Comparison of ENCODE assay signal across 9 cellular contexts in genomic region chr7:133252506-133252857, GRCh38. TPM values are rescaled to one million over a fixed set of nuclear protein-coding genes. Genes with fewer than 3 reads are reported as not detected.
DNase-seq lines count a peak whose midpoint lies in the region; ATAC-seq, FAIRE-seq and TF ChIP-seq lines count a peak whose summit lies in the region.
"Had no signal": no experiment of that assay in that cellular context is flagged by ENCODE, and none has a peak within 500 bp of the region (broad histone marks: within the 10 kb centered on the region; RNA-seq: fewer than 3 reads in every experiment).

No MANE protein-coding gene starts in this region.

- POLR2A ChIA-PET in CD8-positive, alpha-beta memory T cell (lab: Charles Lee) = interaction anchor here (1.8 kb wide), 1 partner anchor 171 kb away, joined by 8 read pairs; the partner anchor contains the start of gene CHCHD3
- POLR2A ChIA-PET in GM12878 (lab: Charles Lee) = interaction anchor here (0.7 to 1.0 kb wide), 3 partner anchors 10 to 208 kb away, joined by 4 to 6 read pairs (median 5); partner anchors contain the start of gene CHCHD3

- SMC1A ChIA-PET in GM12878 (lab: Charles Lee; ENCODE audit: uncharacterized antibody, unreplicated experiment) = interaction anchor here (0.6 to 1.4 kb wide), 5 partner anchors 20 to 400 kb away, joined by 3 to 4 read pairs (median 3); no protein-coding TSS in a partner anchor

- TF ChIP-seq POLR2A in GM12878 (IDR thresholded peaks at IDR 0.05; ENCODE audit: low read depth, low read length) (no peak), erythroblast (IDR thresholded peaks at IDR 0.05; ENCODE audit: low read length) (no peak), prostate gland (IDR thresholded peaks at IDR 0.05) (no peak)

- no peak overlapping the region for H3K27ac ChIP-seq in CD8-positive, alpha-beta memory T cell (ENCODE audit: low read depth, low read length)
- H3K27ac ChIP-seq in HUES48 (ENCODE audit: low read depth, low read length) (no peak overlapping the region), GM12878 (ENCODE audit: control insufficient read depth, insufficient read depth) (no peak overlapping the region), neural progenitor cell (no peak overlapping the region), prostate gland (no peak overlapping the region)

- peaks cover 39 to 50% (median 45%) of the 10 kb centered on the region in 3 donors for H3K4me1 Mint-ChIP-seq in CD8-positive, alpha-beta memory T cell
- peaks cover 22% of the 10 kb centered on the region for H3K4me1 Mint-ChIP-seq in neural progenitor cell

- H3K9me3 Mint-ChIP-seq in CD8-positive, alpha-beta memory T cell = no peaks in the 10 kb centered on the region
- H3K9me3 Mint-ChIP-seq in neural progenitor cell = no peaks in the 10 kb centered on the region

- no TSS peak for BruUV-seq in GM12878 (replicated peaks; lab: Mats Ljungman, UMichigan)

- no peaks in the 10 kb centered on the region for H3K27me3 Mint-ChIP-seq in CD8-positive, alpha-beta memory T cell
- no peaks in the 10 kb centered on the region for H3K27me3 Mint-ChIP-seq in neural progenitor cell (ENCODE audit: insufficient read depth, low read depth)

- H3K36me3 Mint-ChIP-seq in CD8-positive, alpha-beta memory T cell = peaks cover 0 to 10% (median 3%) of the 10 kb centered on the region in 3 donors
- peaks cover 9% of the 10 kb centered on the region for H3K36me3 Mint-ChIP-seq in neural progenitor cell

- H3K27ac Mint-ChIP-seq in CD8-positive, alpha-beta memory T cell = peak overlapping the region in 6 of 8 donors; percentile 75 to 98 (median 97)
- H3K27ac Mint-ChIP-seq in neural progenitor cell = peak overlapping the region; percentile 93

- H3K36me3 ChIP-seq in CD8-positive, alpha-beta memory T cell (ENCODE audit: insufficient read depth, low read length) = no peaks in the 10 kb centered on the region
- no peaks in the 10 kb centered on the region for H3K36me3 ChIP-seq in HUES48 (ENCODE audit: control insufficient read depth, insufficient read depth, low read length)
- H3K36me3 ChIP-seq in GM12878 (ENCODE audit: control insufficient read depth in 2 of 2, insufficient read depth in 2 of 2, low read length in 1 of 2) = no peaks in the 10 kb centered on the region; a peak in 1 of 4 replicates
- no peaks in the 10 kb centered on the region for H3K36me3 ChIP-seq in neural progenitor cell
- H3K36me3 ChIP-seq in prostate gland = no peaks in the 10 kb centered on the region
- H3K36me3 ChIP-seq: lower lobe of right lung had no signal

- no peaks in the 10 kb centered on the region for H3K27me3 ChIP-seq in CD8-positive, alpha-beta memory T cell (ENCODE audit: insufficient read depth, low read length, poor library complexity, severe bottlenecking)
- no peaks in the 10 kb centered on the region for H3K27me3 ChIP-seq in HUES48 (ENCODE audit: control insufficient read depth, insufficient read depth, low read length)
- no peaks in the 10 kb centered on the region for H3K27me3 ChIP-seq in GM12878 (replicated peaks in 1 of 2; ENCODE audit: control insufficient read depth in 2 of 2, insufficient read depth in 2 of 2, low read length in 1 of 2)
- H3K27me3 ChIP-seq in neural progenitor cell = no peaks in the 10 kb centered on the region
- no peaks in the 10 kb centered on the region for H3K27me3 ChIP-seq in prostate gland (replicated peaks; ENCODE audit: insufficient read depth)

- peak overlapping the region; percentile 63 for H3K4me2 ChIP-seq in GM12878 (ENCODE audit: control insufficient read depth, insufficient read depth)
- H3K4me2 ChIP-seq in neural progenitor cell = peak overlapping the region; percentile 59

- H3K79me2 ChIP-seq in GM12878 (ENCODE audit: control insufficient read depth, insufficient read depth, low read length) (peaks cover 23% of the 10 kb centered on the region), neural progenitor cell (ENCODE audit: low read depth) (peaks cover 43% of the 10 kb centered on the region)

- DNase-seq in CD8-positive, alpha-beta memory T cell = no peak
- DNase-seq in GM12878 (ENCODE audit: low read depth, low spot score) = no peak
- no peak for DNase-seq in neural progenitor cell (ENCODE audit: low spot score)
- no peak for DNase-seq in erythroblast (lab: John Stamatoyannopoulos, UW)
- DNase-seq in foreskin fibroblast = no peak
- DNase-seq in GM19239 (ENCODE audit: insufficient read length, low spot score) = no peak
- DNase-seq in prostate gland (ENCODE audit: low spot score) = no peak

- H3K4me1 ChIP-seq in CD8-positive, alpha-beta memory T cell (ENCODE audit: insufficient read depth, low read length) = peaks cover 11% of the 10 kb centered on the region
- peaks cover 10% of the 10 kb centered on the region; the same call in 1 of the 2 replicates for H3K4me1 ChIP-seq in HUES48 (ENCODE audit: control insufficient read depth, insufficient read depth, low read length)
- H3K4me1 ChIP-seq in GM12878 (ENCODE audit: control insufficient read depth, insufficient read depth, low read length) = no peaks in the 10 kb centered on the region
- peaks cover 10% of the 10 kb centered on the region for H3K4me1 ChIP-seq in neural progenitor cell
- no peaks in the 10 kb centered on the region for H3K4me1 ChIP-seq in prostate gland (replicated peaks)

- no peak for TF ChIP-seq EP300 in GM12878 (IDR thresholded peaks at IDR 0.05; ENCODE audit: borderline replicate concordance in 1 of 2, control insufficient read depth in 1 of 2, low read depth in 2 of 2, low read length in 2 of 2)

- intact Hi-C loops in GM12878 (cut with micrococcal nuclease; ENCODE audit: unreplicated experiment) (loop anchor here (2.0 kb wide), 1 partner anchor 170 kb away; the partner anchor contains the start of gene CHCHD3), prostate gland (cut with DNase I) (loop anchor here (5.0 kb wide), 1 partner anchor 170 kb away; the partner anchor contains the start of gene CHCHD3)

- RAD21 ChIA-PET in GM12878 (lab: Charles Lee; ENCODE audit: unreplicated experiment) = no interaction called here

- peak overlapping the region; percentile 94 to 99 (median 96) for H3K4me3 Mint-ChIP-seq in CD8-positive, alpha-beta memory T cell
- H3K4me3 Mint-ChIP-seq in neural progenitor cell = peak overlapping the region; percentile 98

- no peaks in the 10 kb centered on the region for H4K20me1 ChIP-seq in GM12878 (ENCODE audit: control insufficient read depth, insufficient read depth)
- no peaks in the 10 kb centered on the region for H4K20me1 ChIP-seq in neural progenitor cell (ENCODE audit: low read depth)

- TF ChIP-seq CTCF in GM12878 (IDR thresholded peaks at IDR 0.05 in 2 of 3, conservative IDR thresholded peaks at IDR 0.05 in 1 of 3; ENCODE audit: control insufficient read depth in 2 of 3, extremely low read depth in 1 of 3, insufficient read depth in 1 of 3, low read depth in 3 of 3, low read length in 3 of 3) (no peak), neural progenitor cell (IDR thresholded peaks at IDR 0.05) (no peak), foreskin fibroblast (IDR thresholded peaks at IDR 0.05; ENCODE audit: low read depth, low read length) (no peak), prostate gland (IDR thresholded peaks at IDR 0.05) (no peak)

- no peak for TF ChIP-seq RAD21 in GM12878 (IDR thresholded peaks at IDR 0.05; ENCODE audit: insufficient read depth, low read depth, low read length)

- WGBS in GM12878 (ENCODE audit: insufficient coverage, insufficient replicate concordance, low lambda C conversion rate, missing lambda C conversion rate) = 56% methylated on average over 3 of the region's 3 CpGs
- WGBS in prostate gland = 73% methylated on average over 3 of the region's 3 CpGs

- no peaks in the 10 kb centered on the region for H3F3A ChIP-seq in neural progenitor cell (ENCODE audit: low read depth)

- in situ Hi-C loops in GM12878 (cut with MboI) = no loop called here

- ATAC-seq in GM12878 = no peak

- H3K9ac ChIP-seq in HUES48 (ENCODE audit: low read depth, low read length) = no peak overlapping the region
- no peak overlapping the region for H3K9ac ChIP-seq in GM12878 (ENCODE audit: control insufficient read depth, insufficient read depth, low read length)
- no peak overlapping the region for H3K9ac ChIP-seq in neural progenitor cell

- no peak overlapping the region for H3K4me3 ChIP-seq in CD8-positive, alpha-beta memory T cell (ENCODE audit: low read length)
- H3K4me3 ChIP-seq in HUES48 (ENCODE audit: low read depth, low read length) (peak overlapping the region; percentile 80; the same call in 1 of the 2 replicates), GM12878 (peak overlapping the region; percentile 31; the same call in 1 of the 2 replicates), neural progenitor cell (peak overlapping the region; percentile 65), foreskin fibroblast (ENCODE audit: low read depth in 1 of 2, low read length in 2 of 2) (no peak overlapping the region), prostate gland (peak overlapping the region in 1 of 2 donors; percentile 67)

- H2AFZ ChIP-seq in GM12878 (ENCODE audit: control insufficient read depth, low read depth, low read length) (peak overlapping the region; percentile 78), neural progenitor cell (replicated peaks) (peak overlapping the region; percentile 77)

- no peaks in the 10 kb centered on the region for H3K9me3 ChIP-seq in CD8-positive, alpha-beta memory T cell (ENCODE audit: low read length)
- H3K9me3 ChIP-seq in HUES48 (ENCODE audit: control insufficient read depth, insufficient read depth, low read length) (no peaks in the 10 kb centered on the region), GM12878 (replicated peaks; ENCODE audit: control insufficient read depth, insufficient read depth, low read length) (no peaks in the 10 kb centered on the region; the same call in 2 of the 3 replicates), neural progenitor cell (ENCODE audit: low read depth) (no peaks in the 10 kb centered on the region), prostate gland (no peaks in the 10 kb centered on the region)
- H3K9me3 ChIP-seq: lower lobe of right lung had no signal

- CTCF ChIA-PET in CD8-positive, alpha-beta memory T cell (lab: Charles Lee) = no interaction called here
- CTCF ChIA-PET in GM12878 (lab: Yijun Ruan, JAX) = interaction anchor here (0.9 to 1.5 kb wide), 3 partner anchors 11 to 92 kb away, joined by 3 to 7 read pairs (median 3); no protein-coding TSS in a partner anchor

- FAIRE-seq in GM12878 (lab: Jason Lieb, UNC) (no peak), GM19239 (lab: Jason Lieb, UNC) (no peak)

RNA-seq across cellular contexts. Expression of gene EXOC4, which starts 0.4 kb away (rescaled TPM):
- 10 to 100 TPM; 50.3 to 53.2 TPM for total RNA-seq in CD8-positive, alpha-beta memory T cell
- 34.5 TPM for polyA plus RNA-seq in CD8-positive, alpha-beta memory T cell
- 384 and 424 TPM in 2 replicates for total RNA-seq in GM12878 (2013; cell fraction: nucleolus; rRNA removed)
- total RNA-seq in GM12878 (2014; rRNA removed) (38.2 and 45.6 TPM in 2 replicates), GM12878 (2014; rRNA removed; fragmentation: Illumina TruSeq; extraction: Trizol) (37.3 and 38.3 TPM in 2 replicates), GM12878 (2021) (36.5 and 44.5 TPM in 2 replicates), neural progenitor cell (ENCODE audit: low replicate concordance) (98.0 and 129 TPM in 2 replicates), prostate gland (100 to 1,000 TPM in 1 of 2 donors, 10 to 100 TPM in 1; 48.9 to 102 TPM)
- polyA plus RNA-seq in GM12878 (2011; ENCODE audit: low read depth) = 19.3 TPM
- polyA plus RNA-seq in GM12878 (2011; rRNA removed) (41.1 and 47.1 TPM in 2 replicates), GM12878 (2014; fragmentation: Illumina TruSeq; extraction: Trizol) (33.6 and 41.8 TPM in 2 replicates), GM12878 (2014; fragmentation: Nextera tagmentation; extraction: Ambion mirVana) (10 to 100 TPM; 13.2 to 14.5 TPM), GM12878 (2014; rRNA removed) (21.8 and 24.6 TPM in 2 replicates), GM12878 (2016; fragmentation: Nextera tagmentation; extraction: Ambion mirVana) (10 to 100 TPM; 24.1 to 25.7 TPM)
- polyA plus RNA-seq in GM12878 (2011; cell fraction: cytosol; rRNA removed) = 30.6 and 33.0 TPM in 2 replicates
- 33.3 and 42.1 TPM in 2 replicates for polyA plus RNA-seq in GM12878 (2011; cell fraction: nucleus; rRNA removed)
- polyA plus RNA-seq in GM12878 (2012) = 21.7 and 24.2 TPM in 2 replicates
- polyA minus RNA-seq in GM12878 (2011; rRNA and poly(A)+ RNA removed) = 145 and 159 TPM in 2 replicates
- 20.8 TPM in 2 replicates for polyA minus RNA-seq in GM12878 (2011; cell fraction: cytosol; rRNA and poly(A)+ RNA removed)
- 150 and 184 TPM in 2 replicates for polyA minus RNA-seq in GM12878 (2011; cell fraction: nucleus; rRNA and poly(A)+ RNA removed)

Comparison
In these comparisons a context has a peak if more than half of its experiments do, and no peak if none do; other contexts are left out.
1. H3K4me3 ChIP-seq: peak in HUES48 (single experiment), GM12878 (single experiment) and neural progenitor cell (single experiment); none in CD8-positive, alpha-beta memory T cell (single experiment) and foreskin fibroblast (0 of 2).